7 cellular contexts compared by ENCODE assay signal in the genomic region with DNA sequence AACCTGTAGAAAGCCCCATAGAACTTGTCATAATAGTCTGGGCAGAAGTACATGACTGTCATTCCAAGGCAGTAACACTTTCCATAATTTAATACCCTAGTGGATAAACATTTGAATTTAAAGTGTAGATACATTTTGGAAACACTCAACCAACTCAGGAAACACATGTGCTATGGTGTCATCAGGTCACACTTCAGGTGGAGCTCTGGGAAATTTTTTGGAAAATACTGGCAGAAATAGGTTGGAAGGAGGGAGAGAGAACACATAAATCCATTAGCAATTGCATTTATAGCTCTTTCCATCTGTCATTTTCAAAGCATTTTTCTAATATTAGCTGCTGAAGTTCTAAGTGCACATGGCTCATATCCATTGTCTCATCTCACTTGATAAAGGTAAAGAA.
"Had no signal": no experiment of that assay in that cellular context is flagged by ENCODE, and none has a peak within 500 bp of the region (broad histone marks: within the 10 kb centered on the region; RNA-seq: fewer than 3 reads in every experiment).

No MANE protein-coding gene starts in this region.

- H3K9me3 ChIP-seq: HAP-1 had no signal

- H3K36me3 ChIP-seq: HAP-1 had no signal

- H3K27ac ChIP-seq: GM23248, HL-60 had no signal

- H3K4me3 ChIP-seq: GM23248, HAP-1 had no signal

- H3K9ac ChIP-seq: GM23248 had no signal

- DNase-seq: GM23248, GOT3, H7, HFFc6 had no signal

- FAIRE-seq: HepG2 had no signal

- H2AFZ ChIP-seq: GM23248 had no signal
